In genomic region chr3:174318146-174318545, GRCh38 we compare ENCODE assay signal across 21 cellular contexts.
DNase-seq lines count a peak whose midpoint lies in the region; ATAC-seq and TF ChIP-seq lines count a peak whose summit lies in the region.
"Had no signal": no experiment of that assay in that cellular context is flagged by ENCODE, and none has a peak within 500 bp of the region (broad histone marks: within the 10 kb centered on the region; RNA-seq: fewer than 3 reads in every experiment).

No MANE protein-coding gene starts in this region.

- H3K79me1 ChIP-seq in IMR-90 (ENCODE audit: low read depth in 1 of 2, low read length in 2 of 2): no peaks in the 10 kb centered on the region

- H3K23ac ChIP-seq in IMR-90 (ENCODE audit: low read depth, low read length): no peak overlapping the region

- no peaks in the 10 kb centered on the region for H3K36me3 Mint-ChIP-seq in activated naive CD4-positive, alpha-beta T cell treated with anti-CD3 and anti-CD28 coated beads, Interleukin-2, amount 10 ng/mL, durations not matched to agents 7 days and 5 days
- H3K36me3 Mint-ChIP-seq: CD14-positive monocyte; CD8-positive, alpha-beta T cell had no signal

- H3K36me3 ChIP-seq in IMR-90 (ENCODE audit: control insufficient read depth, insufficient read depth, low read length): no peaks in the 10 kb centered on the region

- no peak overlapping the region for H3K4me3 Mint-ChIP-seq in activated naive CD4-positive, alpha-beta T cell treated with anti-CD3 and anti-CD28 coated beads, Interleukin-2, amount 10 ng/mL, durations not matched to agents 7 days and 5 days
- H3K4me3 Mint-ChIP-seq: B cell; CD14-positive monocyte; CD8-positive, alpha-beta T cell had no signal

- H3K14ac ChIP-seq in IMR-90 (replicated peaks; ENCODE audit: low read depth, low read length): no peak overlapping the region

- intact Hi-C loops in IMR-90 (cut with micrococcal nuclease): no loop called here

- no peak overlapping the region for H4K5ac ChIP-seq in IMR-90 (ENCODE audit: low read depth, low read length)

- H4K91ac ChIP-seq in IMR-90 (ENCODE audit: insufficient read depth, low read depth, low read length): no peak overlapping the region

- no peaks in the 10 kb centered on the region for H3K27me3 ChIP-seq in IMR-90 (ENCODE audit: control insufficient read depth, insufficient read depth, low read length)

- no peak overlapping the region for H3K56ac ChIP-seq in IMR-90 (ENCODE audit: extremely low read depth, insufficient read depth, low read length)

- CTCF ChIA-PET in IMR-90 (lab: Yijun Ruan, JAX): no interaction called here
- CTCF ChIA-PET in activated naive CD4-positive, alpha-beta T cell treated with anti-CD3 and anti-CD28 coated beads, Interleukin-2, amount 10 ng/mL, durations not matched to agents 7 days and 5 days (lab: Charles Lee): no interaction called here

- no peak overlapping the region for H2BK20ac ChIP-seq in IMR-90 (ENCODE audit: low read depth, low read length)

- no peak for TF ChIP-seq RAD21 in IMR-90 (IDR thresholded peaks at IDR 0.05; ENCODE audit: low read length)

- H2AK5ac ChIP-seq in IMR-90 (ENCODE audit: low read depth, low read length): no peak overlapping the region

- H3K4me1 Mint-ChIP-seq in activated naive CD4-positive, alpha-beta T cell treated with anti-CD3 and anti-CD28 coated beads, Interleukin-2, amount 10 ng/mL, durations not matched to agents 7 days and 5 days: no peaks in the 10 kb centered on the region
- H3K4me1 Mint-ChIP-seq: B cell, CD14-positive monocyte had no signal

- H2BK120ac ChIP-seq in IMR-90 (ENCODE audit: low read depth, low read length): no peak overlapping the region

- H3K27me3 Mint-ChIP-seq in activated naive CD4-positive, alpha-beta T cell treated with anti-CD3 and anti-CD28 coated beads, Interleukin-2, amount 10 ng/mL, durations not matched to agents 7 days and 5 days: no peaks in the 10 kb centered on the region
- H3K27me3 Mint-ChIP-seq: B cell had no signal

- no peak for TF ChIP-seq POLR2A in IMR-90 (IDR thresholded peaks at IDR 0.05; ENCODE audit: low read depth, low read length)

- no peak overlapping the region for H2BK5ac ChIP-seq in IMR-90 (ENCODE audit: low read depth, low read length, poor library complexity, severe bottlenecking)

- no peaks in the 10 kb centered on the region for H3K9me1 ChIP-seq in IMR-90 (ENCODE audit: insufficient read depth, low read length)

- no peaks in the 10 kb centered on the region for H3K4me1 ChIP-seq in IMR-90 (ENCODE audit: control insufficient read depth, insufficient read depth, low read length)

- no peak for ATAC-seq in IMR-90 (ENCODE audit: low read depth)
- no peak for ATAC-seq in GM18868 (IDR thresholded peaks at IDR 0.05; ENCODE audit: unreplicated experiment)
- ATAC-seq in HG02610 (IDR thresholded peaks at IDR 0.05; ENCODE audit: unreplicated experiment): no peak
- ATAC-seq: CD8-positive, alpha-beta T cell; GM12878; HepG2; K562 had no signal

- H3K18ac ChIP-seq in IMR-90 (ENCODE audit: low read depth, low read length): no peak overlapping the region

- H3K9me3 Mint-ChIP-seq in activated naive CD4-positive, alpha-beta T cell treated with anti-CD3 and anti-CD28 coated beads, Interleukin-2, amount 10 ng/mL, durations not matched to agents 7 days and 5 days: peaks cover 3% of the 10 kb centered on the region

- H2BK15ac ChIP-seq in IMR-90 (ENCODE audit: low read depth, low read length): no peak overlapping the region

- H3K4me3 ChIP-seq in AG10803 (ENCODE audit: low read length) (no peak overlapping the region), IMR-90 (ENCODE audit: insufficient read depth, low read depth, low read length) (no peak overlapping the region)
- H3K4me3 ChIP-seq: GM12878, GM23248, K562 had no signal

- H2AFZ ChIP-seq in IMR-90 (replicated peaks; ENCODE audit: low read length, poor library complexity): no peak overlapping the region
- H2AFZ ChIP-seq: GM23248 had no signal

- H3K4ac ChIP-seq in IMR-90 (ENCODE audit: low read depth, low read length): no peak overlapping the region

- H3K4me2 ChIP-seq in IMR-90 (ENCODE audit: low read depth, low read length): no peak overlapping the region

- BruUV-seq in IMR-90 (replicated peaks; lab: Mats Ljungman, UMichigan): no TSS peak

- WGBS in IMR-90 (ENCODE audit: extremely low coverage in 2 of 2, insufficient read length in 1 of 2), 2 experiments: no CpG with 5 or more reads among the region's 3 CpGs

- no peak overlapping the region for H4K8ac ChIP-seq in IMR-90 (ENCODE audit: low read depth in 2 of 2, low read length in 2 of 2)

- DNase-seq in AG10803 (ENCODE audit: low read depth): peak; percentile 54
- peak; percentile 39 for DNase-seq in IMR-90
- DNase-seq in cerebellar cortex (ENCODE audit: low spot score): peak; percentile 19
- peak; percentile 3 for DNase-seq in kidney glomerular epithelial cell (lab: John Stamatoyannopoulos, UW)
- DNase-seq in NK-92 treated with Interleukin-12 subunit alpha and Interleukin-12 subunit beta, amount 100 ng/mL, for 24 hours (lab: John Stamatoyannopoulos, UW): no peak
- DNase-seq in activated naive CD4-positive, alpha-beta T cell treated with anti-CD3 and anti-CD28 coated beads, Interleukin-2, amount 10 ng/mL, durations not matched to agents 7 days and 5 days: no peak
- DNase-seq: 8988T; CD8-positive, alpha-beta T cell; COR-L47; DMS153; DMS79 treated with DMSO at 0.1 percent for 48 hours; EL; GM23248; H7 had no signal

- H2AK9ac ChIP-seq in IMR-90 (replicated peaks; ENCODE audit: low read depth, low read length, poor library complexity): no peak overlapping the region

- H3K9ac ChIP-seq in IMR-90 (ENCODE audit: low read depth, low read length): no peak overlapping the region
- H3K9ac ChIP-seq: GM23248 had no signal

- dilution Hi-C loops in IMR-90 (cut with HindIII; ENCODE audit: low sequenced_read_pairs, unreplicated experiment): no loop called here

- no peaks in the 10 kb centered on the region for H3K9me3 ChIP-seq in IMR-90 (ENCODE audit: control insufficient read depth, insufficient read depth, low read length)

- in situ Hi-C loops in IMR-90 (cut with MboI; ENCODE audit: low sequenced_read_pairs): no loop called here

- no peak overlapping the region for H3K27ac Mint-ChIP-seq in activated naive CD4-positive, alpha-beta T cell treated with anti-CD3 and anti-CD28 coated beads, Interleukin-2, amount 10 ng/mL, durations not matched to agents 7 days and 5 days
- H3K27ac Mint-ChIP-seq: B cell; CD14-positive monocyte; CD8-positive, alpha-beta T cell had no signal

- no peak for TF ChIP-seq CTCF in AG10803 (conservative IDR thresholded peaks at IDR 0.05; ENCODE audit: low read length)
- TF ChIP-seq CTCF in IMR-90 (conservative IDR thresholded peaks at IDR 0.05; ENCODE audit: low read depth, low read length): no peak

- POLR2A ChIA-PET in IMR-90 (lab: Charles Lee; ENCODE audit: unreplicated experiment): no interaction called here

- no peak overlapping the region for H3K27ac ChIP-seq in IMR-90 (ENCODE audit: insufficient read depth, low read length)
- H3K27ac ChIP-seq: GM23248 had no signal

- no peaks in the 10 kb centered on the region for H4K20me1 ChIP-seq in IMR-90 (ENCODE audit: insufficient read depth, low read length)

TF ChIP-seq in IMR-90, 13 proteins besides CTCF, POLR2A, EP300 and RAD21:
- TF ChIP-seq RFX5 (IDR thresholded peaks at IDR 0.05; ENCODE audit: low read depth, low read length) (no peak), MXI1 (IDR thresholded peaks at IDR 0.05; ENCODE audit: borderline replicate concordance, low read depth, low read length) (no peak), RCOR1 (IDR thresholded peaks at IDR 0.05; ENCODE audit: insufficient replicate concordance, low read length) (no peak), BHLHE40 (IDR thresholded peaks at IDR 0.05; ENCODE audit: low read depth, low read length) (no peak), CHD1 (IDR thresholded peaks at IDR 0.05; ENCODE audit: low read depth, low read length) (no peak), NFE2L2 (IDR thresholded peaks at IDR 0.05; ENCODE audit: low read depth, low read length) (no peak), ELK1 (IDR thresholded peaks at IDR 0.05; ENCODE audit: borderline replicate concordance, low read depth, low read length) (no peak)

Comparison
In these comparisons a context has a peak if more than half of its experiments do, and no peak if none do; other contexts are left out.
1. DNase-seq: peak in AG10803 (single experiment), IMR-90 (single experiment), cerebellar cortex (single experiment) and kidney glomerular epithelial cell (single experiment); none in NK-92 treated with Interleukin-12 subunit alpha and Interleukin-12 subunit beta, amount 100 ng/mL, for 24 hours (single experiment) and activated naive CD4-positive, alpha-beta T cell treated with anti-CD3 and anti-CD28 coated beads, Interleukin-2, amount 10 ng/mL, durations not matched to agents 7 days and 5 days (single experiment).